8 cellular contexts compared by ENCODE assay signal in genomic region chr5:64767959-64768357, GRCh38. TPM values are rescaled to one million over a fixed set of nuclear protein-coding genes. Genes with fewer than 3 reads are reported as not detected.
DNase-seq lines count a peak whose midpoint lies in the region; ATAC-seq and TF ChIP-seq lines count a peak whose summit lies in the region.

No MANE protein-coding gene starts in this region.

- peak overlapping the region; percentile 100 for H3K27ac ChIP-seq in iPS-18a (ENCODE audit: low read length)

- intact Hi-C loops in posterior vena cava (cut with DNase I): no loop called here

- H3F3A ChIP-seq in Loucy (ENCODE audit: low read depth): no peaks in the 10 kb centered on the region

- H3K4me1 ChIP-seq in Loucy (ENCODE audit: insufficient read depth, low read length, poor library complexity, severe bottlenecking) (peaks cover 68% of the 10 kb centered on the region), adipocyte (ENCODE audit: control insufficient read depth, insufficient read depth, low read length) (peaks cover 26% of the 10 kb centered on the region), iPS-18a (ENCODE audit: control insufficient read depth, low read depth, low read length) (peaks cover 9% of the 10 kb centered on the region)

- H3K9me2 ChIP-seq in Loucy (replicated peaks; ENCODE audit: low read depth, low read length): no peaks in the 10 kb centered on the region

- peak overlapping the region; percentile 97 for H2AFZ ChIP-seq in Loucy (ENCODE audit: low read length)

- H3K4me3 ChIP-seq in Loucy (ENCODE audit: low read length, poor library complexity, severe bottlenecking): peak overlapping the region; percentile 92
- peak overlapping the region; percentile 100 for H3K4me3 ChIP-seq in adipocyte (ENCODE audit: low read length)
- H3K4me3 ChIP-seq in iPS-18a (ENCODE audit: low read length): peak overlapping the region; percentile 94

- peaks cover 10% of the 10 kb centered on the region for H4K20me1 ChIP-seq in Loucy (ENCODE audit: insufficient read depth, low read length, poor library complexity, severe bottlenecking)

- H3K9ac ChIP-seq in Loucy (ENCODE audit: low read depth, low read length, poor library complexity, severe bottlenecking) (peak overlapping the region; percentile 89), adipocyte (ENCODE audit: low read length) (peak overlapping the region; percentile 99), iPS-18a (ENCODE audit: low read length) (peak overlapping the region; percentile 99)

- ATAC-seq in GM21619 (IDR thresholded peaks at IDR 0.05; ENCODE audit: unreplicated experiment): peak; percentile 10

- TF ChIP-seq CTCF in Loucy (conservative IDR thresholded peaks at IDR 0.05; ENCODE audit: low read length): no peak

- H3K9me3 ChIP-seq in Loucy (ENCODE audit: insufficient read depth, low read depth, low read length) (no peaks in the 10 kb centered on the region), adipocyte (ENCODE audit: control insufficient read depth, low read length) (no peaks in the 10 kb centered on the region), iPS-18a (ENCODE audit: control insufficient read depth, low read depth, low read length) (no peaks in the 10 kb centered on the region)

- peak overlapping the region; percentile 88 for H3K4me2 ChIP-seq in Loucy (ENCODE audit: low read depth, low read length, poor library complexity, severe bottlenecking)

- peak; percentile 16 for DNase-seq in Daoy (ENCODE audit: low read depth)
- DNase-seq in adipocyte (ENCODE audit: low read depth): no peak
- DNase-seq in stimulated activated CD4-positive, alpha-beta T cell treated with anti-CD3 and anti-CD28 coated beads, Interleukin-12 subunit alpha, Interleukin-12 subunit beta, amount 100 ng/mL, for 4 hours: peak; percentile 2
- DNase-seq in HPDE6-E6E7 (ENCODE audit: extremely low spot score): no peak
- DNase-seq in posterior vena cava (ENCODE audit: low spot score): no peak

- H3K36me3 ChIP-seq in Loucy (ENCODE audit: insufficient read depth, low read length) (no peaks in the 10 kb centered on the region), adipocyte (ENCODE audit: control insufficient read depth, insufficient read depth, low read length, severe bottlenecking) (peaks cover 13% of the 10 kb centered on the region), iPS-18a (ENCODE audit: control insufficient read depth, low read depth, low read length) (peaks cover 22% of the 10 kb centered on the region)

- no peaks in the 10 kb centered on the region for H3K27me3 ChIP-seq in Loucy (ENCODE audit: insufficient read depth, low read length, poor library complexity, severe bottlenecking)
- H3K27me3 ChIP-seq in adipocyte (replicated peaks; ENCODE audit: control insufficient read depth, insufficient read depth, low read length): no peaks in the 10 kb centered on the region
- no peaks in the 10 kb centered on the region for H3K27me3 ChIP-seq in iPS-18a (ENCODE audit: control insufficient read depth, insufficient read depth, low read length)

- H3K79me2 ChIP-seq in Loucy (ENCODE audit: insufficient read depth, low read length): peaks cover 87% of the 10 kb centered on the region

RNA-seq across cellular contexts. Expression of gene SREK1IP1, which starts 0.5 kb away (rescaled TPM):
- 6.2 and 34.5 TPM in 2 replicates for total RNA-seq in Daoy (2014; rRNA removed; shearing (Covaris generic))
- total RNA-seq in posterior vena cava: 10 to 100 TPM; 22.9 to 24.6 TPM

RNA-seq across cellular contexts. Expression of gene CWC27, which starts 0.8 kb away (rescaled TPM):
- 21.6 and 43.3 TPM in 2 replicates for total RNA-seq in Daoy (2014; rRNA removed; shearing (Covaris generic))
- total RNA-seq in posterior vena cava: 10 to 100 TPM; 21.4 to 24.0 TPM

Comparison
In these comparisons a context has a peak if more than half of its experiments do, and no peak if none do; other contexts are left out.
1. DNase-seq: peak in Daoy (single experiment) and stimulated activated CD4-positive, alpha-beta T cell treated with anti-CD3 and anti-CD28 coated beads, Interleukin-12 subunit alpha, Interleukin-12 subunit beta, amount 100 ng/mL, for 4 hours (single experiment); none in adipocyte (single experiment), HPDE6-E6E7 (single experiment) and posterior vena cava (single experiment).
2. Peak in every context shown above with its lines, with median percentiles within 50 percentile points of each other: H3K4me3 ChIP-seq and H3K9ac ChIP-seq.